ENCODE assay signal across 13 cellular contexts in genomic region chr2:14401838-14402237, GRCh38.
A peak's percentile ranks its signal among the peaks of the same experiment; 100 is the strongest.
DNase-seq lines count a peak whose midpoint lies in the region; ATAC-seq, FAIRE-seq and TF ChIP-seq lines count a peak whose summit lies in the region.
"Had no signal": no experiment of that assay in that cellular context is flagged by ENCODE, and none has a peak within 500 bp of the region (broad histone marks: within the 10 kb centered on the region; RNA-seq: fewer than 3 reads in every experiment).

No MANE protein-coding gene starts in this region.

- FAIRE-seq in GM12878 (lab: Jason Lieb, UNC) = no peak

- no peak overlapping the region for H3K27ac Mint-ChIP-seq in activated naive CD4-positive, alpha-beta T cell treated with anti-CD3 and anti-CD28 coated beads for 36 hours
- H3K27ac Mint-ChIP-seq: activated T-helper 17 cell treated with anti-CD3 and anti-CD28 coated beads, Interleukin-2, amount 50 U/mL, for 72 hours; CD14-positive monocyte; IgD-negative memory B cell; T-helper 2 cell treated with Interferon-gamma antibody and Interleukin-4, amounts not matched to agents 5 μg/mL and 100 μg/mL, for 36 hours had no signal

- no peaks in the 10 kb centered on the region for H3K79me2 ChIP-seq in GM12878 (ENCODE audit: control insufficient read depth, insufficient read depth, low read length)

- H3K9me3 ChIP-seq in GM12878 (replicated peaks; ENCODE audit: control insufficient read depth, insufficient read depth, low read length) = no peaks in the 10 kb centered on the region
- H3K9me3 ChIP-seq in effector memory CD4-positive, alpha-beta T cell (ENCODE audit: control insufficient read depth, low read length) = no peaks in the 10 kb centered on the region
- H3K9me3 ChIP-seq: ascending aorta, testis had no signal

- no peaks in the 10 kb centered on the region for H4K20me1 ChIP-seq in GM12878 (ENCODE audit: control insufficient read depth, insufficient read depth)

- H3K27me3 ChIP-seq in GM12878 (replicated peaks in 1 of 2; ENCODE audit: control insufficient read depth in 2 of 2, insufficient read depth in 2 of 2, low read length in 1 of 2) = no peaks in the 10 kb centered on the region
- H3K27me3 ChIP-seq in effector memory CD4-positive, alpha-beta T cell (replicated peaks; ENCODE audit: control insufficient read depth, insufficient read depth, low read length, poor library complexity, severe bottlenecking) = no peaks in the 10 kb centered on the region
- H3K27me3 ChIP-seq: ascending aorta, testis had no signal

- TF ChIP-seq POLR2A in GM12878 (IDR thresholded peaks at IDR 0.05; ENCODE audit: low read depth, low read length) = no peak

- DNase-seq in NCI-H1092 (lab: John Stamatoyannopoulos, UW) = peak; percentile 71
- DNase-seq in NCI-H345 (lab: John Stamatoyannopoulos, UW) = peak; percentile 93
- no peak for DNase-seq in GM12878 (ENCODE audit: low read depth, low spot score)
- DNase-seq in activated T-cell treated with anti-CD3 and anti-CD28 coated beads, Interleukin-2, amount 50 U/mL, for 1 hour = no peak
- no peak for DNase-seq in NCI-H1436 treated with DMSO at 0.1 percent for 48 hours (lab: John Stamatoyannopoulos, UW)
- no peak for DNase-seq in effector memory CD4-positive, alpha-beta T cell
- no peak for DNase-seq in activated naive CD4-positive, alpha-beta T cell treated with anti-CD3 and anti-CD28 coated beads for 36 hours
- DNase-seq: testis had no signal

- no peak for TF ChIP-seq RAD21 in GM12878 (IDR thresholded peaks at IDR 0.05; ENCODE audit: insufficient read depth, low read depth, low read length)

- no peaks in the 10 kb centered on the region for H3K4me1 Mint-ChIP-seq in activated naive CD4-positive, alpha-beta T cell treated with anti-CD3 and anti-CD28 coated beads for 36 hours (ENCODE audit: low read depth)
- H3K4me1 Mint-ChIP-seq: activated T-helper 17 cell treated with anti-CD3 and anti-CD28 coated beads, Interleukin-2, amount 50 U/mL, for 72 hours; CD14-positive monocyte; IgD-negative memory B cell had no signal

- intact Hi-C loops in GM12878 (cut with micrococcal nuclease; ENCODE audit: unreplicated experiment) = no loop called here
- intact Hi-C loops in activated naive CD4-positive, alpha-beta T cell treated with anti-CD3 and anti-CD28 coated beads for 36 hours (cut with micrococcal nuclease) = no loop called here

- no peak overlapping the region for H2AFZ ChIP-seq in GM12878 (ENCODE audit: control insufficient read depth, low read depth, low read length)

- POLR2A ChIA-PET in GM12878 (lab: Charles Lee) = no interaction called here

- H3K27me3 Mint-ChIP-seq in activated naive CD4-positive, alpha-beta T cell treated with anti-CD3 and anti-CD28 coated beads for 36 hours (ENCODE audit: low read depth) = no peaks in the 10 kb centered on the region
- H3K27me3 Mint-ChIP-seq: activated T-helper 17 cell treated with anti-CD3 and anti-CD28 coated beads, Interleukin-2, amount 50 U/mL, for 72 hours; IgD-negative memory B cell had no signal

- H3K27ac ChIP-seq in GM12878 (ENCODE audit: control insufficient read depth, insufficient read depth) = no peak overlapping the region
- no peak overlapping the region for H3K27ac ChIP-seq in effector memory CD4-positive, alpha-beta T cell (ENCODE audit: insufficient read depth, low read length, poor library complexity, severe bottlenecking)
- H3K27ac ChIP-seq: ascending aorta, testis had no signal

- H3K36me3 ChIP-seq in GM12878 (ENCODE audit: control insufficient read depth in 2 of 2, insufficient read depth in 2 of 2, low read length in 1 of 2) = no peaks in the 10 kb centered on the region
- H3K36me3 ChIP-seq in effector memory CD4-positive, alpha-beta T cell (ENCODE audit: control insufficient read depth, insufficient read depth, low read length) = no peaks in the 10 kb centered on the region
- H3K36me3 ChIP-seq: ascending aorta had no signal

- no peak for TF ChIP-seq CTCF in GM12878 (IDR thresholded peaks at IDR 0.05 in 2 of 3, conservative IDR thresholded peaks at IDR 0.05 in 1 of 3; ENCODE audit: control insufficient read depth in 2 of 3, extremely low read depth in 1 of 3, insufficient read depth in 1 of 3, low read depth in 3 of 3, low read length in 3 of 3)

- H3K4me1 ChIP-seq in GM12878 (ENCODE audit: control insufficient read depth, insufficient read depth, low read length) = no peaks in the 10 kb centered on the region
- no peaks in the 10 kb centered on the region for H3K4me1 ChIP-seq in effector memory CD4-positive, alpha-beta T cell (ENCODE audit: control insufficient read depth, insufficient read depth, low read length, poor library complexity, severe bottlenecking)
- H3K4me1 ChIP-seq: ascending aorta, testis had no signal

- CTCF ChIA-PET in GM12878 (lab: Yijun Ruan, JAX) = interaction anchor here (0.7 to 3.6 kb wide), 3 partner anchors 17 to 109 kb away, joined by 4 to 12 read pairs (median 4); no protein-coding TSS in a partner anchor
- CTCF ChIA-PET in activated naive CD4-positive, alpha-beta T cell treated with anti-CD3 and anti-CD28 coated beads for 36 hours (lab: Charles Lee) = no interaction called here

- 2% methylated on average over 4 of the region's 4 CpGs for WGBS in GM12878 (ENCODE audit: insufficient coverage, insufficient replicate concordance, low lambda C conversion rate, missing lambda C conversion rate)

- H3K4me3 Mint-ChIP-seq in activated naive CD4-positive, alpha-beta T cell treated with anti-CD3 and anti-CD28 coated beads for 36 hours = no peak overlapping the region
- H3K4me3 Mint-ChIP-seq: activated T-helper 17 cell treated with anti-CD3 and anti-CD28 coated beads, Interleukin-2, amount 50 U/mL, for 72 hours; CD14-positive monocyte; IgD-negative memory B cell; T-helper 2 cell treated with Interferon-gamma antibody and Interleukin-4, amounts not matched to agents 5 μg/mL and 100 μg/mL, for 36 hours had no signal

- RAD21 ChIA-PET in GM12878 (lab: Charles Lee; ENCODE audit: unreplicated experiment) = interaction anchor here (0.9 to 1.5 kb wide), 3 partner anchors 16 to 24 kb away, joined by 3 read pairs; no protein-coding TSS in a partner anchor

- TF ChIP-seq EP300 in GM12878 (IDR thresholded peaks at IDR 0.05; ENCODE audit: borderline replicate concordance in 1 of 2, control insufficient read depth in 1 of 2, low read depth in 2 of 2, low read length in 2 of 2) = no peak

- H3K9me3 Mint-ChIP-seq in activated naive CD4-positive, alpha-beta T cell treated with anti-CD3 and anti-CD28 coated beads for 36 hours = no peaks in the 10 kb centered on the region
- H3K9me3 Mint-ChIP-seq: T-helper 2 cell treated with Interferon-gamma antibody and Interleukin-4, amounts not matched to agents 5 μg/mL and 100 μg/mL, for 36 hours had no signal

- H3K4me3 ChIP-seq in GM12878 = no peak overlapping the region
- no peak overlapping the region for H3K4me3 ChIP-seq in effector memory CD4-positive, alpha-beta T cell (ENCODE audit: insufficient read depth, low read depth, low read length, poor library complexity, severe bottlenecking)
- H3K4me3 ChIP-seq: ascending aorta, testis had no signal

- no peak overlapping the region for H3K9ac ChIP-seq in GM12878 (ENCODE audit: control insufficient read depth, insufficient read depth, low read length)

- SMC1A ChIA-PET in GM12878 (lab: Charles Lee; ENCODE audit: uncharacterized antibody, unreplicated experiment) = interaction anchor here (0.6 to 1.7 kb wide), 5 partner anchors 9 to 870 kb away, joined by 3 to 8 read pairs (median 3); no protein-coding TSS in a partner anchor

- peak; percentile 44; the same call in 2 of the 3 replicates for ATAC-seq in GM12878
- ATAC-seq: activated T-helper 17 cell treated with anti-CD3 and anti-CD28 coated beads, Interleukin-2, amount 50 U/mL, for 72 hours had no signal

- no peaks in the 10 kb centered on the region for H3K36me3 Mint-ChIP-seq in activated naive CD4-positive, alpha-beta T cell treated with anti-CD3 and anti-CD28 coated beads for 36 hours (ENCODE audit: low read depth)
- H3K36me3 Mint-ChIP-seq: CD14-positive monocyte, IgD-negative memory B cell had no signal

- BruUV-seq in GM12878 (replicated peaks; lab: Mats Ljungman, UMichigan) = no TSS peak

- no peak overlapping the region for H3K4me2 ChIP-seq in GM12878 (ENCODE audit: control insufficient read depth, insufficient read depth)

- in situ Hi-C loops in GM12878 (cut with MboI) = no loop called here

TF ChIP-seq in GM12878, 131 proteins besides CTCF, POLR2A, EP300 and RAD21 (continues in another document):
- TF ChIP-seq CREM (IDR thresholded peaks at IDR 0.05; ENCODE audit: low read depth) = no peak
- peak; percentile 70 to 79; a peak in 2 of 4 replicates for TF ChIP-seq IKZF2 (IDR thresholded peaks at IDR 0.05)
- no peak for TF ChIP-seq IRF4 (IDR thresholded peaks at IDR 0.05; ENCODE audit: low read depth, low read length)
- TF ChIP-seq MTA2 (IDR thresholded peaks at IDR 0.05; ENCODE audit: low read depth) = peak; percentile 85
- TF ChIP-seq, protein P1, sequence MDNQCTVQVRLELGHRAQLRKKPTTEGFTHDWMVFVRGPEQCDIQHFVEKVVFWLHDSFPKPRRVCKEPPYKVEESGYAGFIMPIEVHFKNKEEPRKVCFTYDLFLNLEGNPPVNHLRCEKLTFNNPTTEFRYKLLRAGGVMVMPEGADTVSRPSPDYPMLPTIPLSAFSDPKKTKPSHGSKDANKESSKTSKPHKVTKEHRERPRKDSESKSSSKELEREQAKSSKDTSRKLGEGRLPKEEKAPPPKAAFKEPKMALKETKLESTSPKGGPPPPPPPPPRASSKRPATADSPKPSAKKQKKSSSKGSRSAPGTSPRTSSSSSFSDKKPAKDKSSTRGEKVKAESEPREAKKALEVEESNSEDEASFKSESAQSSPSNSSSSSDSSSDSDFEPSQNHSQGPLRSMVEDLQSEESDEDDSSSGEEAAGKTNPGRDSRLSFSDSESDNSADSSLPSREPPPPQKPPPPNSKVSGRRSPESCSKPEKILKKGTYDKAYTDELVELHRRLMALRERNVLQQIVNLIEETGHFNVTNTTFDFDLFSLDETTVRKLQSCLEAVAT (IDR thresholded peaks at IDR 0.05) = no peak
- TF ChIP-seq TCF12 (IDR thresholded peaks at IDR 0.05; ENCODE audit: low read depth, low read length) = peak; percentile 45; the same call in 1 of the 2 replicates
- no peak for TF ChIP-seq MYC (IDR thresholded peaks at IDR 0.05; ENCODE audit: insufficient read depth, insufficient read length, insufficient replicate concordance, low read length, severe bottlenecking)
- 0 out of 2 replicates have a peak, but pooled peaks have one; percentile 27 for TF ChIP-seq RELB (IDR thresholded peaks at IDR 0.05; ENCODE audit: low read depth)

Comparison
In these comparisons a context has a peak if more than half of its experiments do, and no peak if none do; other contexts are left out.
1. DNase-seq: peak in NCI-H1092 (single experiment) and NCI-H345 (single experiment); none in GM12878 (single experiment), activated T-cell treated with anti-CD3 and anti-CD28 coated beads, Interleukin-2, amount 50 U/mL, for 1 hour (single experiment), NCI-H1436 treated with DMSO at 0.1 percent for 48 hours (single experiment), effector memory CD4-positive, alpha-beta T cell (0 of 3) and activated naive CD4-positive, alpha-beta T cell treated with anti-CD3 and anti-CD28 coated beads for 36 hours (single experiment).